ENCODE assay signal across 13 cellular contexts in genomic region chr9:93130861-93131481, GRCh38. TPM values are rescaled to one million over a fixed set of nuclear protein-coding genes. Genes with fewer than 3 reads are reported as not detected.
DNase-seq lines count a peak whose midpoint lies in the region; ATAC-seq and TF ChIP-seq lines count a peak whose summit lies in the region.
"Had no signal": no experiment of that assay in that cellular context is flagged by ENCODE, and none has a peak within 500 bp of the region (broad histone marks: within the 10 kb centered on the region; RNA-seq: fewer than 3 reads in every experiment).

No MANE protein-coding gene starts in this region.

- intact Hi-C loops in thyroid gland (cut with DNase I): loop anchor here (10.0 kb wide), 1 partner anchor 324 kb away; the partner anchor contains the start of genes FAM120A and FAM120AOS

- no peak for DNase-seq in activated T-cell treated with anti-CD3 and anti-CD28 coated beads, Interleukin-2, amount 50 U/mL, for 24 hours
- no peak for DNase-seq in activated T-cell treated with anti-CD3 and anti-CD28 coated beads, Interleukin-2, amount 50 U/mL, for 48 hours
- no peak for DNase-seq in choroid plexus epithelial cell (ENCODE audit: low read depth)
- peak; percentile 31 for DNase-seq in mesenchymal stem cell
- peak in 1 of 2 donors; percentile 32 for DNase-seq in thyroid gland
- DNase-seq in midbrain (lab: John Stamatoyannopoulos, UW): no peak
- no peak for DNase-seq in stimulated activated CD8-positive, alpha-beta memory T cell treated with anti-CD3 and anti-CD28 coated beads, Interleukin-4, amount 100 ng/mL, for 48 hours
- DNase-seq: ACHN, brain microvascular endothelial cell, NCI-H1092, WERI-Rb-1 had no signal

- peak overlapping the region; percentile 23 for H3K9ac ChIP-seq in mesenchymal stem cell (ENCODE audit: low read length)

- no peaks in the 10 kb centered on the region for H3K9me3 Mint-ChIP-seq in activated T-cell treated with anti-CD3 and anti-CD28 coated beads, Interleukin-2, amount 50 U/mL, for 24 hours

- H3K23ac ChIP-seq in mesenchymal stem cell (ENCODE audit: low read length in 2 of 2): no peak overlapping the region

- H2AFZ ChIP-seq in mesenchymal stem cell (ENCODE audit: low read depth, low read length): no peak overlapping the region

- no peak overlapping the region for H3K27ac ChIP-seq in mesenchymal stem cell (ENCODE audit: low read length, poor library complexity, severe bottlenecking)
- H3K27ac ChIP-seq in thyroid gland: peak overlapping the region; percentile 93 to 98 (median 96)
- H3K27ac ChIP-seq: brain microvascular endothelial cell, WERI-Rb-1 had no signal

- TF ChIP-seq POLR2A in thyroid gland (IDR thresholded peaks at IDR 0.05): no peak

- no peaks in the 10 kb centered on the region for H3K9me3 ChIP-seq in mesenchymal stem cell (ENCODE audit: control insufficient read depth, low read length)
- no peaks in the 10 kb centered on the region for H3K9me3 ChIP-seq in thyroid gland
- H3K9me3 ChIP-seq: ovary had no signal

- H2BK5ac ChIP-seq in mesenchymal stem cell (ENCODE audit: low read depth, low read length, poor library complexity, severe bottlenecking): no peak overlapping the region

- H2BK120ac ChIP-seq in mesenchymal stem cell (ENCODE audit: low read depth, low read length): no peak overlapping the region

- H2AK5ac ChIP-seq in mesenchymal stem cell (ENCODE audit: low read length, severe bottlenecking): no peak overlapping the region

- TF ChIP-seq CTCF in choroid plexus epithelial cell (conservative IDR thresholded peaks at IDR 0.05; ENCODE audit: low read depth, low read length) (peak; percentile 8), thyroid gland (IDR thresholded peaks at IDR 0.05) (no peak)

- H3K27me3 ChIP-seq in mesenchymal stem cell (ENCODE audit: control insufficient read depth in 1 of 2, insufficient read depth in 1 of 2, low read length in 2 of 2): no peaks in the 10 kb centered on the region
- no peaks in the 10 kb centered on the region for H3K27me3 ChIP-seq in thyroid gland
- H3K27me3 ChIP-seq: brain microvascular endothelial cell, ovary had no signal

- H3K36me3 Mint-ChIP-seq in activated T-cell treated with anti-CD3 and anti-CD28 coated beads, Interleukin-2, amount 50 U/mL, for 24 hours (ENCODE audit: low read depth): peaks cover 44% of the 10 kb centered on the region

- peak overlapping the region; percentile 93 for H3K4me3 Mint-ChIP-seq in activated T-cell treated with anti-CD3 and anti-CD28 coated beads, Interleukin-2, amount 50 U/mL, for 24 hours

- H3K4me2 ChIP-seq in mesenchymal stem cell (ENCODE audit: low read length, poor library complexity, severe bottlenecking): no peak overlapping the region

- no peak for ATAC-seq in GM21786 (IDR thresholded peaks at IDR 0.05; ENCODE audit: unreplicated experiment)

- peaks cover 79% of the 10 kb centered on the region for H3K4me1 Mint-ChIP-seq in activated T-cell treated with anti-CD3 and anti-CD28 coated beads, Interleukin-2, amount 50 U/mL, for 24 hours (ENCODE audit: low read depth)

- H2BK15ac ChIP-seq in mesenchymal stem cell (ENCODE audit: low read depth, poor library complexity, severe bottlenecking): no peak overlapping the region

- H3K27me3 Mint-ChIP-seq in activated T-cell treated with anti-CD3 and anti-CD28 coated beads, Interleukin-2, amount 50 U/mL, for 24 hours: no peaks in the 10 kb centered on the region

- H3K27ac Mint-ChIP-seq in activated T-cell treated with anti-CD3 and anti-CD28 coated beads, Interleukin-2, amount 50 U/mL, for 24 hours: peak overlapping the region; percentile 92

- H3K4me1 ChIP-seq in mesenchymal stem cell (ENCODE audit: control insufficient read depth, insufficient read depth, low read depth, low read length) (peaks cover 78% of the 10 kb centered on the region), thyroid gland (peaks cover 77 to 85% of the 10 kb centered on the region in 2 donors)

- 82% methylated on average over 15 of the region's 15 CpGs for WGBS in mesenchymal stem cell
- 70 to 79% methylated on average over 8 to 14 of the region's 15 CpGs for WGBS in thyroid gland, 2 donors

- peak overlapping the region; percentile 37 for H4K91ac ChIP-seq in mesenchymal stem cell (ENCODE audit: low read length)

- H3K36me3 ChIP-seq in mesenchymal stem cell (ENCODE audit: control insufficient read depth in 1 of 2, insufficient read depth in 2 of 2, low read depth in 1 of 2, low read length in 2 of 2) (peaks cover 0 to 10% of the 10 kb centered on the region in 2 experiments), thyroid gland (no peaks in the 10 kb centered on the region)
- H3K36me3 ChIP-seq: brain microvascular endothelial cell, ovary had no signal

- H3K79me1 ChIP-seq in mesenchymal stem cell (replicated peaks; ENCODE audit: low read length, poor library complexity, severe bottlenecking): peaks cover 29% of the 10 kb centered on the region

- peak overlapping the region; percentile 3 to 18 for H2BK12ac ChIP-seq in mesenchymal stem cell (ENCODE audit: low read length in 2 of 2)

- H3K4me3 ChIP-seq in choroid plexus epithelial cell (ENCODE audit: low read depth, low read length) (no peak overlapping the region), mesenchymal stem cell (ENCODE audit: insufficient read depth in 1 of 2, low read depth in 1 of 2, low read length in 2 of 2) (no peak overlapping the region), thyroid gland (replicated peaks in 1 of 3) (no peak overlapping the region)
- H3K4me3 ChIP-seq: ovary had no signal

- no peak overlapping the region for H3K4ac ChIP-seq in mesenchymal stem cell (ENCODE audit: low read depth in 1 of 2, low read length in 2 of 2)

- H3K14ac ChIP-seq in mesenchymal stem cell (ENCODE audit: low read length in 2 of 2): peak overlapping the region in 1 of 2 experiments; percentile 47

- H4K8ac ChIP-seq in mesenchymal stem cell (ENCODE audit: low read length): peak overlapping the region; percentile 37

- peak overlapping the region in 1 of 2 experiments; percentile 9 for H3K18ac ChIP-seq in mesenchymal stem cell (ENCODE audit: low read depth in 1 of 2, low read length in 2 of 2)

RNA-seq across cellular contexts. Expression of gene NINJ1, which starts 3.1 kb away (rescaled TPM):
- 62.3 TPM for polyA plus RNA-seq in mesenchymal stem cell (2013, experiment 1 of 2)
- polyA plus RNA-seq in mesenchymal stem cell (2013, experiment 2 of 2): 64.2 TPM
- 100 to 1,000 TPM in 2 of 4 donors, 10 to 100 TPM in 2; 82.9 to 168 (median 121) TPM for total RNA-seq in thyroid gland

RNA-seq across cellular contexts. Expression of gene CARD19, which starts 35.0 kb away (rescaled TPM):
- polyA plus RNA-seq in mesenchymal stem cell (2013, experiment 1 of 2): 66.8 TPM
- polyA plus RNA-seq in mesenchymal stem cell (2013, experiment 2 of 2): 66.1 TPM
- 10 to 100 TPM; 37.0 to 61.8 (median 49.1) TPM for total RNA-seq in thyroid gland

RNA-seq across cellular contexts. Expression of gene WNK2, which starts 53.0 kb away (rescaled TPM):
- polyA plus RNA-seq in mesenchymal stem cell (2013, experiment 1 of 2): 0.01 TPM
- polyA plus RNA-seq in mesenchymal stem cell (2013, experiment 2 of 2): 0.03 TPM
- total RNA-seq in thyroid gland: 1 to 10 TPM in 3 of 4 donors, under 1 TPM in 1; 0.94 to 8.5 (median 8.1) TPM
